ENCODE assay signal across 15 cellular contexts in the genomic region with DNA sequence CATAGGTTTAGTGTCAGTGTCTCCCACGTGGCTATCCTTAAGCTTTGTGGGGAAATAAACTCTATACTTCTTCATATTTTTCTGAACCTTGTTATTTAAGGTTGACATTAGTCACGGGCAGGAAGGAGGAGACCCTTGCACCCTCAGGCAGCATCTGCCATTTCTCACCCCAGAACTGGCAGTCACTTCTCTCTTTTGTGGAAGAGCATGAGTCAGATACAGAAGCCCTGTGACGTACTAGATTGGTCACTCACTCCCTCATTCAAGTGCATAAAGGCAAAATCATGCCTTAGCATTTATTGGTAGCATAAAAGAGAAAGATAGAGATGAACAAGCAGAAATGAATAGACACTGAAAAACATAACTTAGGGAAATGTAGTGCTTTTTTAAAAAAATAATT.
A peak's percentile ranks its signal among the peaks of the same experiment; 100 is the strongest.
DNase-seq lines count a peak whose midpoint lies in the region; ATAC-seq and TF ChIP-seq lines count a peak whose summit lies in the region.
"Had no signal": no experiment of that assay in that cellular context is flagged by ENCODE, and none has a peak within 500 bp of the region (broad histone marks: within the 10 kb centered on the region; RNA-seq: fewer than 3 reads in every experiment).

No MANE protein-coding gene starts in this region.

- peak; percentile 11 for DNase-seq in activated CD8-positive, alpha-beta T cell treated with anti-CD3 and anti-CD28 coated beads for 36 hours
- no peak for DNase-seq in activated CD8-positive, alpha-beta T cell treated with anti-CD3 and anti-CD28 coated beads, Interleukin-2, amount 10 ng/mL, durations not matched to agents 7 days and 5 days
- DNase-seq in SJCRH30, result peak; percentile 26 to 51
- peak in 1 of 2 donors; percentile 58 for DNase-seq in foreskin keratinocyte
- DNase-seq in anterior cingulate cortex (lab: John Stamatoyannopoulos, UW), result no peak
- no peak for DNase-seq in Calu3
- DNase-seq in ACHN, result no peak
- DNase-seq: activated naive CD4-positive, alpha-beta T cell treated with Interleukin-2 at 50 U/mL for 16 hours; central memory CD4-positive, alpha-beta T cell; H7; heart left ventricle; NCI-H1105 treated with DMSO at 0.1 percent for 48 hours; NCI-H226; testis had no signal

- H3K27ac ChIP-seq in SJCRH30 (no peak overlapping the region), foreskin keratinocyte (no peak overlapping the region)
- H3K27ac ChIP-seq: heart left ventricle, testis had no signal

- 0 out of 2 replicates have a peak, but pooled peaks cover 3% of the 10 kb centered on the region for H3K9me3 ChIP-seq in SJCRH30 (replicated peaks)
- H3K9me3 ChIP-seq: heart left ventricle, testis had no signal

- H3K36me3 Mint-ChIP-seq in activated CD8-positive, alpha-beta T cell treated with anti-CD3 and anti-CD28 coated beads for 36 hours (ENCODE audit: low read depth), result no peaks in the 10 kb centered on the region
- H3K36me3 Mint-ChIP-seq in activated CD8-positive, alpha-beta T cell treated with anti-CD3 and anti-CD28 coated beads, Interleukin-2, amount 10 ng/mL, durations not matched to agents 7 days and 5 days (ENCODE audit: low read depth), result no peaks in the 10 kb centered on the region
- no peaks in the 10 kb centered on the region for H3K36me3 Mint-ChIP-seq in Calu3 (ENCODE audit: insufficient read depth, unreplicated experiment)

- no peak overlapping the region for H3K27ac Mint-ChIP-seq in activated CD8-positive, alpha-beta T cell treated with anti-CD3 and anti-CD28 coated beads for 36 hours
- no peak overlapping the region for H3K27ac Mint-ChIP-seq in activated CD8-positive, alpha-beta T cell treated with anti-CD3 and anti-CD28 coated beads, Interleukin-2, amount 10 ng/mL, durations not matched to agents 7 days and 5 days
- no peak overlapping the region for H3K27ac Mint-ChIP-seq in Calu3 (ENCODE audit: unreplicated experiment)

- CTCF ChIA-PET in activated CD8-positive, alpha-beta T cell treated with anti-CD3 and anti-CD28 coated beads for 36 hours (lab: Charles Lee), result no interaction called here
- CTCF ChIA-PET in activated CD8-positive, alpha-beta T cell treated with anti-CD3 and anti-CD28 coated beads, Interleukin-2, amount 10 ng/mL, durations not matched to agents 7 days and 5 days (lab: Charles Lee), result no interaction called here
- CTCF ChIA-PET in Calu3 (lab: Charles Lee), result no interaction called here

- no TSS peak for BruUV-seq in Calu3 (replicated peaks; lab: Mats Ljungman, UMichigan)

- no peak for TF ChIP-seq CTCF in activated CD8-positive, alpha-beta T cell treated with anti-CD3 and anti-CD28 coated beads for 36 hours (IDR thresholded peaks at IDR 0.05)
- TF ChIP-seq CTCF in foreskin keratinocyte (conservative IDR thresholded peaks at IDR 0.05) (no peak), Calu3 (IDR thresholded peaks at IDR 0.05; ENCODE audit: unreplicated experiment) (no peak)

- H3K4me1 ChIP-seq in SJCRH30 (peaks cover 28% of the 10 kb centered on the region), foreskin keratinocyte (no peaks in the 10 kb centered on the region)
- H3K4me1 ChIP-seq: heart left ventricle, testis had no signal

- peak; percentile 82 for ATAC-seq in activated CD8-positive, alpha-beta T cell treated with anti-CD3 and anti-CD28 coated beads for 36 hours
- no peak for ATAC-seq in activated CD8-positive, alpha-beta T cell treated with anti-CD3 and anti-CD28 coated beads, Interleukin-2, amount 10 ng/mL, durations not matched to agents 7 days and 5 days
- ATAC-seq in HG02852 (IDR thresholded peaks at IDR 0.05; ENCODE audit: unreplicated experiment), result peak; percentile 64
- peak; percentile 87 for ATAC-seq in foreskin keratinocyte
- ATAC-seq: heart left ventricle had no signal

- no peaks in the 10 kb centered on the region for H3K4me1 Mint-ChIP-seq in activated CD8-positive, alpha-beta T cell treated with anti-CD3 and anti-CD28 coated beads for 36 hours (ENCODE audit: low read depth)
- H3K4me1 Mint-ChIP-seq in activated CD8-positive, alpha-beta T cell treated with anti-CD3 and anti-CD28 coated beads, Interleukin-2, amount 10 ng/mL, durations not matched to agents 7 days and 5 days (ENCODE audit: low read depth), result no peaks in the 10 kb centered on the region
- H3K4me1 Mint-ChIP-seq in Calu3 (ENCODE audit: low read depth, unreplicated experiment), result peaks cover 9% of the 10 kb centered on the region

- H3K4me3 Mint-ChIP-seq in activated CD8-positive, alpha-beta T cell treated with anti-CD3 and anti-CD28 coated beads for 36 hours, result no peak overlapping the region
- H3K4me3 Mint-ChIP-seq in activated CD8-positive, alpha-beta T cell treated with anti-CD3 and anti-CD28 coated beads, Interleukin-2, amount 10 ng/mL, durations not matched to agents 7 days and 5 days, result no peak overlapping the region
- H3K4me3 Mint-ChIP-seq in Calu3 (ENCODE audit: low read depth, unreplicated experiment), result no peak overlapping the region

- no peaks in the 10 kb centered on the region for H3K36me3 ChIP-seq in SJCRH30
- H3K36me3 ChIP-seq: heart left ventricle had no signal

- H3K4me3 ChIP-seq in SJCRH30, result no peak overlapping the region
- H3K4me3 ChIP-seq: heart left ventricle, testis had no signal

- intact Hi-C loops in activated CD8-positive, alpha-beta T cell treated with anti-CD3 and anti-CD28 coated beads for 36 hours (cut with micrococcal nuclease), result no loop called here
- intact Hi-C loops in Calu3 (cut with micrococcal nuclease; ENCODE audit: unreplicated experiment), result no loop called here

- H3K27me3 ChIP-seq in SJCRH30 (no peaks in the 10 kb centered on the region), foreskin keratinocyte (no peaks in the 10 kb centered on the region)
- H3K27me3 ChIP-seq: heart left ventricle, testis had no signal

- in situ Hi-C loops in ACHN (cut with HindIII; ENCODE audit: low pct_ligation_motif_present, low pct_unique_long_range_greater_than_20kb, low sequenced_read_pairs), result no loop called here

- POLR2A ChIA-PET in activated CD8-positive, alpha-beta T cell treated with anti-CD3 and anti-CD28 coated beads for 36 hours (lab: Charles Lee), result interaction anchor here (0.5 kb wide), 1 partner anchor 22 kb away, joined by 3 read pairs; no protein-coding TSS in a partner anchor
- POLR2A ChIA-PET in activated CD8-positive, alpha-beta T cell treated with anti-CD3 and anti-CD28 coated beads, Interleukin-2, amount 10 ng/mL, durations not matched to agents 7 days and 5 days (lab: Charles Lee), result no interaction called here

- H3K9me3 Mint-ChIP-seq in activated CD8-positive, alpha-beta T cell treated with anti-CD3 and anti-CD28 coated beads for 36 hours, result no peaks in the 10 kb centered on the region
- no peaks in the 10 kb centered on the region for H3K9me3 Mint-ChIP-seq in activated CD8-positive, alpha-beta T cell treated with anti-CD3 and anti-CD28 coated beads, Interleukin-2, amount 10 ng/mL, durations not matched to agents 7 days and 5 days (ENCODE audit: insufficient read depth)
- no peaks in the 10 kb centered on the region for H3K9me3 Mint-ChIP-seq in Calu3 (ENCODE audit: low read depth, unreplicated experiment)

- peaks cover 3% of the 10 kb centered on the region for H3K27me3 Mint-ChIP-seq in activated CD8-positive, alpha-beta T cell treated with anti-CD3 and anti-CD28 coated beads for 36 hours
- no peaks in the 10 kb centered on the region for H3K27me3 Mint-ChIP-seq in activated CD8-positive, alpha-beta T cell treated with anti-CD3 and anti-CD28 coated beads, Interleukin-2, amount 10 ng/mL, durations not matched to agents 7 days and 5 days (ENCODE audit: low read depth)
- H3K27me3 Mint-ChIP-seq in Calu3 (ENCODE audit: unreplicated experiment), result no peaks in the 10 kb centered on the region

Comparison
In these comparisons a context has a peak if more than half of its experiments do, and no peak if none do; other contexts are left out.
1. DNase-seq: peak in activated CD8-positive, alpha-beta T cell treated with anti-CD3 and anti-CD28 coated beads for 36 hours (single experiment) and SJCRH30 (2 of 2); none in activated CD8-positive, alpha-beta T cell treated with anti-CD3 and anti-CD28 coated beads, Interleukin-2, amount 10 ng/mL, durations not matched to agents 7 days and 5 days (single experiment), anterior cingulate cortex (0 of 58), Calu3 (single experiment) and ACHN (single experiment).